In genomic region chr9:75087824-75088645, GRCh38 we compare ENCODE assay signal across 9 cellular contexts. TPM values are rescaled to one million over a fixed set of nuclear protein-coding genes. Genes with fewer than 3 reads are reported as not detected.
DNase-seq lines count a peak whose midpoint lies in the region; ATAC-seq, FAIRE-seq and TF ChIP-seq lines count a peak whose summit lies in the region.
"Had no signal": no experiment of that assay in that cellular context is flagged by ENCODE, and none has a peak within 500 bp of the region (broad histone marks: within the 10 kb centered on the region; RNA-seq: fewer than 3 reads in every experiment).

Gene NMRK1 (minus strand): TSS chr9:75088155. CDS start chr9:75083115, 5,040 bp downstream.
A gene with protein sequence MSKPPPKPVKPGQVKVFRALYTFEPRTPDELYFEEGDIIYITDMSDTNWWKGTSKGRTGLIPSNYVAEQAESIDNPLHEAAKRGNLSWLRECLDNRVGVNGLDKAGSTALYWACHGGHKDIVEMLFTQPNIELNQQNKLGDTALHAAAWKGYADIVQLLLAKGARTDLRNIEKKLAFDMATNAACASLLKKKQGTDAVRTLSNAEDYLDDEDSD (plus strand): TSS chr9:75088514. CDS start chr9:75088693, 179 bp downstream.

- peak within 1 kb of the TSS; percentile 92 to 97 for H3K27ac ChIP-seq in kidney (ENCODE audit: low read depth in 2 of 2, low read length in 2 of 2)

- H3K4me1 ChIP-seq in kidney (ENCODE audit: control insufficient read depth in 1 of 2, insufficient read depth in 1 of 2, low read depth in 1 of 2, low read length in 2 of 2), result peaks cover 29 to 32% of the 10 kb centered on the region in 2 donors

- H3K9me3 ChIP-seq in kidney (ENCODE audit: control insufficient read depth in 1 of 2, low read length in 2 of 2), result no peaks in the 10 kb centered on the region

- DNase-seq in Ammon's horn (ENCODE audit: low spot score), result peak; percentile 97
- DNase-seq in GM19238 (ENCODE audit: insufficient read length, low spot score), result peak; percentile 87
- DNase-seq in NCI-H510A (lab: John Stamatoyannopoulos, UW), result peak; percentile 93
- peak; percentile 87 for DNase-seq in activated CD4-positive, alpha-beta T cell treated with anti-CD3 and anti-CD28 coated beads for 1 hour
- DNase-seq in cerebellar nuclear complex (lab: John Stamatoyannopoulos, UW), result peak; percentile 57 to 64
- peak; percentile 98 for DNase-seq in kidney
- DNase-seq in stimulated activated CD4-positive, alpha-beta T cell treated with anti-CD3 and anti-CD28 coated beads, Interleukin-15, amount 100 ng/mL, for 1 hour (ENCODE audit: low read depth in 1 of 2, low spot score in 1 of 2), result peak; percentile 88

- H3K9ac ChIP-seq in kidney (ENCODE audit: low read length in 2 of 2), result peak within 1 kb of the TSS; percentile 82 to 85

- ATAC-seq in HG03439 (IDR thresholded peaks at IDR 0.05; ENCODE audit: unreplicated experiment), result peak; percentile 92

- TF ChIP-seq CTCF in kidney (IDR thresholded peaks at IDR 0.05; ENCODE audit: borderline replicate concordance, extremely low read depth, insufficient read depth), result no peak

- intact Hi-C loops in kidney (cut with DNase I), result no loop called here

- no peak for FAIRE-seq in kidney (lab: Jason Lieb, UNC)
- FAIRE-seq: endometrium had no signal

- H3K4me3 ChIP-seq in kidney (ENCODE audit: low read length in 2 of 2), result peak within 1 kb of the TSS; percentile 82 to 95

- no peaks in the 10 kb centered on the region for H3K36me3 ChIP-seq in kidney (ENCODE audit: control insufficient read depth in 1 of 2, insufficient read depth in 2 of 2, low read length in 2 of 2)

RNA-seq across cellular contexts. Expression of gene NMRK1, which starts in this region (rescaled TPM):
- total RNA-seq in kidney, result 42.3 TPM
- 67.8 TPM for polyA plus RNA-seq in kidney (ENCODE audit: insufficient read depth, low read depth, low replicate concordance)

RNA-seq across cellular contexts. Expression of the second gene that starts in this region (rescaled TPM):
- total RNA-seq in kidney, result 52.7 TPM
- 42.8 TPM for polyA plus RNA-seq in kidney (ENCODE audit: insufficient read depth, low read depth, low replicate concordance)

Comparison
In these comparisons a context has a peak if more than half of its experiments do, and no peak if none do; other contexts are left out.
1. Peak in every context shown above with its lines: DNase-seq, ATAC-seq, H3K4me3 ChIP-seq and H3K27ac ChIP-seq.